Comparison of ENCODE assay signal across 10 cellular contexts in the genomic region with DNA sequence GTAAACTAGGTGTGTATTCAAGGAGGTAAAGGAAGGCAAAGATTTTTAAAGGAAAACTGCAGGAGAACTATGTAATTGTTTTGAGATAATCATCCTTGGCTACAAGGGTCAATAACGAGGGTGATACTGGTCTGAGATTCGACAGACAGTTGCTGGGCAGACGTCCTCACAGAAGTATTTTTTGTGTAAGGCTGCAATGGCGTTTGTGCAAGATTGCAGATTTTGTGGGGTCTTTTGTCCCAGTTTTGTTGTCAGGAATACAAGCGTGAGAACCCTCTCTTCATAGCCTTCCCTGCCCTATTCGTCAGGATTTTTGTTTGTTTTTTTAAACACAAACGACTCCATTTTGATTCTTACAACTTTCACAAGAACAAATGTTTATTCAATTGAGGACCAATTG. TPM values are rescaled to one million over a fixed set of nuclear protein-coding genes. Genes with fewer than 3 reads are reported as not detected.
"Had no signal": no experiment of that assay in that cellular context is flagged by ENCODE, and none has a peak within 500 bp of the region (broad histone marks: within the 10 kb centered on the region; RNA-seq: fewer than 3 reads in every experiment).

No MANE protein-coding gene starts in this region.

- H3K4me1 Mint-ChIP-seq: IgD-negative memory B cell had no signal

- H3K27ac ChIP-seq: HL-60, KMS-11 had no signal

- H3K4me3 ChIP-seq: K562 had no signal

- H3K27ac Mint-ChIP-seq: IgD-negative memory B cell had no signal

- H3K9me3 Mint-ChIP-seq: IgD-negative memory B cell had no signal

- ATAC-seq: K562 had no signal

- H3K4me2 ChIP-seq: KMS-11 had no signal

- H3K4me3 Mint-ChIP-seq: IgD-negative memory B cell had no signal

- H3K27me3 Mint-ChIP-seq: IgD-negative memory B cell had no signal

- FAIRE-seq: HTR-8/SVneo, K562 had no signal

- DNase-seq: IMR-90, KBM-7, KG1 had no signal

- H3K9ac ChIP-seq: KMS-11 had no signal

RNA-seq across cellular contexts. Expression of a gene that starts 57.5 kb away (rescaled TPM):
- total RNA-seq: HT-29, HT1080, IMR-90, K562 had no signal
- polyA plus RNA-seq: IgD-negative memory B cell, IMR-90, K562 had no signal
